8 cellular contexts compared by ENCODE assay signal in the genomic region with DNA sequence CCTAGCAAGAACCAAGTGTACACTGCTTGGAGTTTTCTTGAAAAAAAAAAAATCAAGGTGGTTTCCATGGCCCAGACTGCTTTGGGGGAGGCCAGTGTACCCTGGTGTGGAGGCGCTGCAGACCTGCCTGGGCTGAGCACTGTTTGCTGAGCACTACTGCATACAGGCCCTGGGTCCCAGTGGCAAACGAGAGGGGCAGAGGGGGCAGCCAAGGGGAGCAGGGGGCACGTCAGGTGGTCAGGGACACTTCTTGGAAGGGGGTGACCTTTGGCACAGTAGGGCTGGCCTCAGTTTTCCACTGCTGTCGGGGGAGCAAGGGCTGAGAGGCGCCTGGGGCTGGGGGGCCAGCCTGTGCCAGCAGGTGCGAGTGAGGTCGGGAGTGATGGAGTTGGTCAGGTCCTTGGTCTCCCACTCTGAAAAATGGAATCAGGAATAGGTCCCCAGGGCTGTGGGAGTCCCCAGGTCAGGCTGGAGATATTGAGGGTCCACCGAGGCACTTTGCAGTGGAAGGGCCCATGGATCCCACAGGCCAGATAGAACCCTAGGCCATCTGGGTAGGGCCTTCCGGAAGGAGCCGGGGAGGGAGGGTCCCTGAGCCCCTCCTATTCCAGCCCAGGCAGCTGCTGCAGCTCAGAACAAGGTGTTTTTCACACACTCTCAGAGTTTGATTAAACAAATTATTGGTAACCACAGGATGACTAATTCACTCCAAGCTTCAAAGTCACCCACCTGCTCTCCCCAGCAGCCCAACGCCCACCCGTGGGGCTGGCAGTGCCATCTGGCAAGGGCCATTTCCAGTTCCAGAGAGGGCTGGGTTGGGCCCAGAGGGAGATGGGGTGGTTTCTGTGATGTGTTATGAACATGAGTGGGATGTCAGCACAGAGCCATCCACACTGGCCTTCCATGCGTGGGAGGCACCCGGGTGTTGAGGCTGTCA. TPM values are rescaled to one million over a fixed set of nuclear protein-coding genes. Genes with fewer than 3 reads are reported as not detected.
DNase-seq lines count a peak whose midpoint lies in the region; ATAC-seq, FAIRE-seq and TF ChIP-seq lines count a peak whose summit lies in the region.

No MANE protein-coding gene starts in this region.

- FAIRE-seq in small intestine (lab: Jason Lieb, UNC): no peak
- FAIRE-seq in HTR-8/SVneo (lab: Jason Lieb, UNC): no peak

- H3K27me3 ChIP-seq in HUES6 (ENCODE audit: control insufficient read depth, insufficient read depth, low read length) (peaks cover 53% of the 10 kb centered on the region), small intestine (ENCODE audit: control insufficient read depth in 2 of 2, insufficient read depth in 2 of 2, low read length in 2 of 2) (no peaks in the 10 kb centered on the region)

- no peak overlapping the region for H3K9ac ChIP-seq in HUES6 (ENCODE audit: low read length)

- WGBS in small intestine, 3 donors: 21 to 56% (median 35%) methylated on average over 14 of the region's 14 CpGs

- no peaks in the 10 kb centered on the region for H3K9me3 ChIP-seq in HUES6 (ENCODE audit: control insufficient read depth, insufficient read depth, low read depth, low read length)
- H3K9me3 ChIP-seq in small intestine (ENCODE audit: control insufficient read depth, low read depth): no peaks in the 10 kb centered on the region

- H3K4me3 ChIP-seq in HUES6 (ENCODE audit: low read depth, low read length) (peak overlapping the region; percentile 60), small intestine (ENCODE audit: low read depth in 1 of 2, low read length in 2 of 2) (peak overlapping the region in 1 of 2 donors; percentile 88)

- no peak for ATAC-seq in GM21786 (IDR thresholded peaks at IDR 0.05; ENCODE audit: unreplicated experiment)

- peaks cover 34% of the 10 kb centered on the region for H3K4me1 ChIP-seq in HUES6 (ENCODE audit: control insufficient read depth, insufficient read depth, low read length)
- H3K4me1 ChIP-seq in small intestine (ENCODE audit: control insufficient read depth in 2 of 2, insufficient read depth in 1 of 2, low read depth in 1 of 2, low read length in 1 of 2): peaks cover 0 to 2% of the 10 kb centered on the region in 2 donors

- H3K27ac ChIP-seq in HUES6 (ENCODE audit: low read depth, low read length): no peak overlapping the region
- peak overlapping the region; percentile 22 to 72 for H3K27ac ChIP-seq in small intestine (ENCODE audit: low read depth in 1 of 2, low read length in 1 of 2)

- H3K36me3 ChIP-seq in HUES6 (ENCODE audit: control insufficient read depth, insufficient read depth, low read length) (no peaks in the 10 kb centered on the region), small intestine (ENCODE audit: control insufficient read depth in 2 of 2, insufficient read depth in 2 of 2, low read length in 2 of 2) (no peaks in the 10 kb centered on the region)

- H3K4me1 Mint-ChIP-seq in endothelial cell (ENCODE audit: unreplicated experiment): peaks cover 7% of the 10 kb centered on the region

- DNase-seq in activated CD4-positive, alpha-beta T cell treated with anti-CD3 and anti-CD28 coated beads for 48 hours: peak; percentile 82
- DNase-seq in endothelial cell (ENCODE audit: low spot score): no peak
- DNase-seq in small intestine: no peak
- DNase-seq in HTR-8/SVneo (ENCODE audit: insufficient read length, low spot score): no peak
- DNase-seq in ecto neural progenitor cell (ENCODE audit: low spot score): no peak
- no peak for DNase-seq in islet precursor cell

- H3K4me3 Mint-ChIP-seq in endothelial cell (ENCODE audit: unreplicated experiment): peak overlapping the region; percentile 65

- no peaks in the 10 kb centered on the region for H3K9me3 Mint-ChIP-seq in endothelial cell (ENCODE audit: unreplicated experiment)

- H3K27me3 Mint-ChIP-seq in endothelial cell (ENCODE audit: unreplicated experiment): peaks cover 3% of the 10 kb centered on the region

- no peak for TF ChIP-seq CTCF in endothelial cell (IDR thresholded peaks at IDR 0.05; ENCODE audit: unreplicated experiment)

- no peaks in the 10 kb centered on the region for H3K36me3 Mint-ChIP-seq in endothelial cell (ENCODE audit: low read depth, unreplicated experiment)

- no peak overlapping the region for H3K27ac Mint-ChIP-seq in endothelial cell (ENCODE audit: unreplicated experiment)

RNA-seq across cellular contexts. Expression of gene ZFPM1, which starts 3.5 kb away (rescaled TPM):
- total RNA-seq in endothelial cell (ENCODE audit: unreplicated experiment): 6.8 TPM
- 10 to 100 TPM in 1 of 3 donors, 1 to 10 TPM in 2; 8.1 to 14.9 (median 9.2) TPM for polyA plus RNA-seq in small intestine
